Comparison of ENCODE assay signal across 24 cellular contexts in the genomic region with DNA sequence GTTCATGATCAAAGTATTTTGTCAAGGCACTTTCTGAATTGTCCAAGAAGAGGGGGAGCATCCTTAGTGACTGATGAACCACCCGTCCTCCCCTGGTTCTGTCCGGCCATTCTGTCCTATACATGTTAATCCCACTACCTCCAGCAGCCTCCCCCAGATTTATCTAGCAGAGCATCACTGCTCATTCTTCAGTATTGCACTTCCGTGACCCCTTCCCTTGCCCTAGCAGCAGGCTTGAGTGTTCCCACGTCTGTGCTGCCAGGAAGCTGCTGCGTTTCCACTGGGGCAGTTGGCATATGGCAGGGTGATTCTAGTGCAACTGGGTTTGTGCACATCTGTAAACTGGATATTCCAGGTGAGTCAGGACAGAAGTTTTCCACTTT. TPM values are rescaled to one million over a fixed set of nuclear protein-coding genes. Genes with fewer than 3 reads are reported as not detected.
"Had no signal": no experiment of that assay in that cellular context is flagged by ENCODE, and none has a peak within 500 bp of the region (broad histone marks: within the 10 kb centered on the region; RNA-seq: fewer than 3 reads in every experiment).

No MANE protein-coding gene starts in this region.

- H3K27me3 ChIP-seq: ascending aorta had no signal

- H3K9ac ChIP-seq: KMS-11 had no signal

- DNase-seq: activated CD4-positive, alpha-beta T cell treated with anti-CD3 and anti-CD28 coated beads for 4 hours; activated CD8-positive, alpha-beta memory T cell treated with anti-CD3 and anti-CD28 coated beads, Interleukin-2, amount 50 U/mL, for 48 hours; activated CD8-positive, alpha-beta T cell treated with anti-CD3 and anti-CD28 coated beads for 36 hours; activated effector memory CD4-positive, alpha-beta T cell treated with Interleukin-2 at 50 U/mL for 16 hours; activated naive CD4-positive, alpha-beta T cell treated with Interleukin-2 at 50 U/mL for 16 hours; activated naive CD8-positive, alpha-beta T cell treated with anti-CD3 and anti-CD28 coated beads, Interleukin-2, amount 50 U/mL, for 24 hours; activated T-cell treated with anti-CD3 and anti-CD28 coated beads, Interleukin-2, amount 50 U/mL, for 1 hour; amniotic stem cell; body of pancreas; NCI-H1105; NCI-H1436; NCI-H1694 treated with DMSO at 0.1 percent for 48 hours; NCI-H2029 treated with DMSO at 0.1 percent for 48 hours; NCI-H345; NCI-H526 treated with DMSO at 0.1 percent for 48 hours; Peyer's patch; SHP77 treated with DMSO at 0.1 percent for 48 hours had no signal

- H3K4me2 ChIP-seq: KMS-11 had no signal

- ATAC-seq: activated CD4-positive, CD25-positive, alpha-beta regulatory T cell treated with anti-CD3 and anti-CD28 coated beads, Interleukin-2, amount 50 U/mL, for 24 hours; activated CD8-positive, alpha-beta T cell treated with anti-CD3 and anti-CD28 coated beads for 36 hours; activated naive CD4-positive, alpha-beta T cell treated with anti-CD3 and anti-CD28 coated beads, Interleukin-2, amount 50 U/mL, for 72 hours; activated naive CD8-positive, alpha-beta T cell treated with anti-CD3 and anti-CD28 coated beads, Interleukin-2, amount 50 U/mL, for 24 hours; body of pancreas had no signal

- H3K4me3 Mint-ChIP-seq: activated CD8-positive, alpha-beta T cell treated with anti-CD3 and anti-CD28 coated beads for 36 hours; activated naive CD8-positive, alpha-beta T cell treated with anti-CD3 and anti-CD28 coated beads, Interleukin-2, amount 50 U/mL, for 24 hours; activated T-helper 1 cell treated with anti-CD3 and anti-CD28 coated beads, Interleukin-12 subunit alpha, Interleukin-12 subunit beta, Interleukin-2, Interleukin-4 antibody, amounts not matched to agents 30 ng/mL and 10 ng/mL and 1 ng/mL, durations not matched to agents 14 hours and 24 hours and 36 hours; central memory CD8-positive, alpha-beta T cell; T-helper 1 cell treated with Interleukin-12 subunit alpha and Interleukin-12 subunit beta and Interleukin-4 antibody, amounts not matched to agents 30 μg/mL and 1 μg/mL, for 36 hours had no signal

- H3K27ac Mint-ChIP-seq: activated CD8-positive, alpha-beta T cell treated with anti-CD3 and anti-CD28 coated beads for 36 hours; activated naive CD4-positive, alpha-beta T cell treated with anti-CD3 and anti-CD28 coated beads, Interleukin-2, amount 50 U/mL, for 72 hours; activated naive CD8-positive, alpha-beta T cell treated with anti-CD3 and anti-CD28 coated beads, Interleukin-2, amount 50 U/mL, for 24 hours; activated T-helper 1 cell treated with anti-CD3 and anti-CD28 coated beads, Interleukin-12 subunit alpha, Interleukin-12 subunit beta, Interleukin-2, Interleukin-4 antibody, amounts not matched to agents 30 ng/mL and 10 ng/mL and 1 ng/mL, durations not matched to agents 14 hours and 24 hours and 36 hours; T-helper 1 cell treated with Interleukin-12 subunit alpha and Interleukin-12 subunit beta and Interleukin-4 antibody, amounts not matched to agents 30 μg/mL and 1 μg/mL, for 36 hours had no signal

- H3K9me3 Mint-ChIP-seq: activated CD8-positive, alpha-beta T cell treated with anti-CD3 and anti-CD28 coated beads for 36 hours; activated naive CD4-positive, alpha-beta T cell treated with anti-CD3 and anti-CD28 coated beads, Interleukin-2, amount 50 U/mL, for 72 hours; activated naive CD8-positive, alpha-beta T cell treated with anti-CD3 and anti-CD28 coated beads, Interleukin-2, amount 50 U/mL, for 24 hours; activated T-helper 1 cell treated with anti-CD3 and anti-CD28 coated beads, Interleukin-12 subunit alpha, Interleukin-12 subunit beta, Interleukin-2, Interleukin-4 antibody, amounts not matched to agents 30 ng/mL and 10 ng/mL and 1 ng/mL, durations not matched to agents 14 hours and 24 hours and 36 hours; central memory CD8-positive, alpha-beta T cell; T-helper 1 cell treated with Interleukin-12 subunit alpha and Interleukin-12 subunit beta and Interleukin-4 antibody, amounts not matched to agents 30 μg/mL and 1 μg/mL, for 36 hours had no signal

- H3K27ac ChIP-seq: ascending aorta, body of pancreas, KMS-11, Peyer's patch had no signal

- H3K4me3 ChIP-seq: ascending aorta, body of pancreas, Peyer's patch had no signal

- H3K36me3 ChIP-seq: ascending aorta, Peyer's patch had no signal

- H3K9me3 ChIP-seq: ascending aorta, body of pancreas, Peyer's patch had no signal

RNA-seq across cellular contexts. Expression of a gene that starts 4.5 kb away (rescaled TPM):
- total RNA-seq: body of pancreas had no signal
